13 cellular contexts compared by ENCODE assay signal in the genomic region with DNA sequence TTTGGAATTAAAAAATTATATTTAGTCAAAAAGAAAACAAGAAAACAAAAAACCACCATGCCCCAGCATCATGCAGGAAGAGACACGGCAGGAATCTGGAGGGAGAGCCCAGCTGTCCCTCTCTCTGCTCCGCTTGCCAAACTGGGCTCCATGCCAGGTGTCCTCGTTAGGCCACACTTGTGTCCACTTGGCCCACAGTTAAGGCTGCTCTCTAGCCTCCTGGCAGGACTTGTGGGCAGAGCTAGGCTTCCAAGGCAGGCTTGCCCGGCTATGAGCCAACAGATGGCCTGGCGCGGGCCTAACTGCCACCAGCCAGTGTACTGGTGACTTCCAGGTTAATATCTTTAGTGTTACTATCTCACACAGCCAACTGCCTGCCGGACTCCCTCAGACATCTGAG. TPM values are rescaled to one million over a fixed set of nuclear protein-coding genes. Genes with fewer than 3 reads are reported as not detected.
DNase-seq lines count a peak whose midpoint lies in the region; ATAC-seq and TF ChIP-seq lines count a peak whose summit lies in the region.
"Had no signal": no experiment of that assay in that cellular context is flagged by ENCODE, and none has a peak within 500 bp of the region (broad histone marks: within the 10 kb centered on the region; RNA-seq: fewer than 3 reads in every experiment).

No MANE protein-coding gene starts in this region.

- 21% methylated on average over 7 of the region's 7 CpGs for WGBS in liver
- WGBS in upper lobe of left lung, 2 donors = 34 to 38% methylated on average over 7 of the region's 7 CpGs

- peaks cover 0 to 2% (median 0%) of the 10 kb centered on the region in 4 donors for H3K36me3 ChIP-seq in liver (ENCODE audit: control insufficient read depth in 4 of 4, insufficient read depth in 3 of 4, low read depth in 1 of 4, low read length in 3 of 4)
- no peaks in the 10 kb centered on the region for H3K36me3 ChIP-seq in upper lobe of left lung
- H3K36me3 ChIP-seq: ascending aorta had no signal

- H3K9ac ChIP-seq in liver (ENCODE audit: low read depth in 1 of 2, low read length in 2 of 2) = no peak overlapping the region

- peak; percentile 10 to 63 for ATAC-seq in upper lobe of left lung (ENCODE audit: low FRiP score in 2 of 2)
- no peak for ATAC-seq in HG03469 (IDR thresholded peaks at IDR 0.05; ENCODE audit: unreplicated experiment)

- no peak for TF ChIP-seq POLR2A in upper lobe of left lung (IDR thresholded peaks at IDR 0.05)

- H3K27me3 Mint-ChIP-seq in brain = peaks cover 3% of the 10 kb centered on the region

- H3K9me3 ChIP-seq in liver (ENCODE audit: control insufficient read depth in 4 of 4, low read length in 3 of 4) (no peaks in the 10 kb centered on the region), upper lobe of left lung (no peaks in the 10 kb centered on the region)
- H3K9me3 ChIP-seq: ascending aorta had no signal

- no peak for TF ChIP-seq EP300 in upper lobe of left lung (IDR thresholded peaks at IDR 0.05)

- DNase-seq in NCI-H748 (lab: John Stamatoyannopoulos, UW; ENCODE audit: unreplicated experiment) (peak; percentile 23), NCI-H748 treated with DMSO at 0.1 percent for 48 hours (lab: John Stamatoyannopoulos, UW) (no peak), upper lobe of left lung (peak; percentile 53 to 89), UCSD-AML1 (lab: John Stamatoyannopoulos, UW; ENCODE audit: unreplicated experiment) (no peak), RKO (ENCODE audit: low spot score) (no peak)
- DNase-seq: foreskin melanocyte; stimulated activated CD4-positive, alpha-beta T cell treated with anti-CD3 and anti-CD28 coated beads, Interleukin-4, amount 100 ng/mL, for 4 hours had no signal

- TF ChIP-seq CTCF in brain (conservative IDR thresholded peaks at IDR 0.05) (no peak), liver (IDR thresholded peaks at IDR 0.05; ENCODE audit: low read depth, low read length, missing input control) (no peak), upper lobe of left lung (IDR thresholded peaks at IDR 0.05) (no peak)

- H3K4me3 ChIP-seq in liver (ENCODE audit: low read depth in 1 of 3, low read length in 3 of 3) = no peak overlapping the region
- no peak overlapping the region for H3K4me3 ChIP-seq in upper lobe of left lung
- H3K4me3 ChIP-seq: ascending aorta had no signal

- H3K4me1 ChIP-seq in liver (ENCODE audit: control insufficient read depth in 4 of 4, insufficient read depth in 4 of 4, low read length in 3 of 4) = peaks cover 8 to 44% (median 30%) of the 10 kb centered on the region in 4 donors
- H3K4me1 ChIP-seq in upper lobe of left lung = peaks cover 35 to 99% (median 73%) of the 10 kb centered on the region in 4 donors

- H3K36me3 Mint-ChIP-seq in brain = peaks cover 6% of the 10 kb centered on the region

- H3K27ac ChIP-seq in liver (ENCODE audit: low read depth in 1 of 2, low read length in 2 of 2) (no peak overlapping the region), upper lobe of left lung (peak overlapping the region in 2 of 4 donors; percentile 37 to 42)
- H3K27ac ChIP-seq: ascending aorta had no signal

- peak overlapping the region in 1 of 5 experiments; percentile 30 for H3K4me3 Mint-ChIP-seq in brain

- H3K27ac Mint-ChIP-seq in brain = peak overlapping the region in 4 of 5 experiments; percentile 16 to 80 (median 44)

- H3K9me3 Mint-ChIP-seq in brain = no peaks in the 10 kb centered on the region

- H3K27me3 ChIP-seq in liver (ENCODE audit: control insufficient read depth in 4 of 4, insufficient read depth in 4 of 4, low read length in 3 of 4) = no peaks in the 10 kb centered on the region
- no peaks in the 10 kb centered on the region for H3K27me3 ChIP-seq in upper lobe of left lung
- H3K27me3 ChIP-seq: ascending aorta had no signal

- TF ChIP-seq RAD21 in liver (IDR thresholded peaks at IDR 0.05) = peak; percentile 51 to 66

- H3K4me1 Mint-ChIP-seq in brain = peaks cover 33% of the 10 kb centered on the region

TF ChIP-seq in liver, 16 proteins besides CTCF, POLR2A, EP300 and RAD21:
- TF ChIP-seq SP1 (IDR thresholded peaks at IDR 0.05) (peak; percentile 87), RXRA (IDR thresholded peaks at IDR 0.05) (peak; percentile 88 to 93), GABPA (IDR thresholded peaks at IDR 0.05 in 1 of 2, conservative IDR thresholded peaks at IDR 0.05 in 1 of 2) (peak in 1 of 2 donors; percentile 63), FOXA2 (IDR thresholded peaks at IDR 0.05) (peak; percentile 37), EGR1 (IDR thresholded peaks at IDR 0.05; ENCODE audit: low read depth in 2 of 2) (no peak), JUND (IDR thresholded peaks at IDR 0.05) (peak in 1 of 2 donors; percentile 59), HNF4G (IDR thresholded peaks at IDR 0.05) (no peak), TAF1 (conservative IDR thresholded peaks at IDR 0.05) (no peak), FOXA1 (IDR thresholded peaks at IDR 0.05) (peak; percentile 51), HNF4A (conservative IDR thresholded peaks at IDR 0.05) (peak; percentile 65 to 84), YY1 (IDR thresholded peaks at IDR 0.05) (peak; percentile 66), NR2F2 (IDR thresholded peaks at IDR 0.05) (peak; percentile 55)
- TF ChIP-seq, protein P1, sequence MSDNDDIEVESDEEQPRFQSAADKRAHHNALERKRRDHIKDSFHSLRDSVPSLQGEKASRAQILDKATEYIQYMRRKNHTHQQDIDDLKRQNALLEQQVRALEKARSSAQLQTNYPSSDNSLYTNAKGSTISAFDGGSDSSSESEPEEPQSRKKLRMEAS (IDR thresholded peaks at IDR 0.05) = no peak
- TF ChIP-seq, protein P2, sequence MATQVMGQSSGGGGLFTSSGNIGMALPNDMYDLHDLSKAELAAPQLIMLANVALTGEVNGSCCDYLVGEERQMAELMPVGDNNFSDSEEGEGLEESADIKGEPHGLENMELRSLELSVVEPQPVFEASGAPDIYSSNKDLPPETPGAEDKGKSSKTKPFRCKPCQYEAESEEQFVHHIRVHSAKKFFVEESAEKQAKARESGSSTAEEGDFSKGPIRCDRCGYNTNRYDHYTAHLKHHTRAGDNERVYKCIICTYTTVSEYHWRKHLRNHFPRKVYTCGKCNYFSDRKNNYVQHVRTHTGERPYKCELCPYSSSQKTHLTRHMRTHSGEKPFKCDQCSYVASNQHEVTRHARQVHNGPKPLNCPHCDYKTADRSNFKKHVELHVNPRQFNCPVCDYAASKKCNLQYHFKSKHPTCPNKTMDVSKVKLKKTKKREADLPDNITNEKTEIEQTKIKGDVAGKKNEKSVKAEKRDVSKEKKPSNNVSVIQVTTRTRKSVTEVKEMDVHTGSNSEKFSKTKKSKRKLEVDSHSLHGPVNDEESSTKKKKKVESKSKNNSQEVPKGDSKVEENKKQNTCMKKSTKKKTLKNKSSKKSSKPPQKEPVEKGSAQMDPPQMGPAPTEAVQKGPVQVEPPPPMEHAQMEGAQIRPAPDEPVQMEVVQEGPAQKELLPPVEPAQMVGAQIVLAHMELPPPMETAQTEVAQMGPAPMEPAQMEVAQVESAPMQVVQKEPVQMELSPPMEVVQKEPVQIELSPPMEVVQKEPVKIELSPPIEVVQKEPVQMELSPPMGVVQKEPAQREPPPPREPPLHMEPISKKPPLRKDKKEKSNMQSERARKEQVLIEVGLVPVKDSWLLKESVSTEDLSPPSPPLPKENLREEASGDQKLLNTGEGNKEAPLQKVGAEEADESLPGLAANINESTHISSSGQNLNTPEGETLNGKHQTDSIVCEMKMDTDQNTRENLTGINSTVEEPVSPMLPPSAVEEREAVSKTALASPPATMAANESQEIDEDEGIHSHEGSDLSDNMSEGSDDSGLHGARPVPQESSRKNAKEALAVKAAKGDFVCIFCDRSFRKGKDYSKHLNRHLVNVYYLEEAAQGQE (IDR thresholded peaks at IDR 0.05) = peak; percentile 50

RNA-seq across cellular contexts. Expression of a gene that starts 10.6 kb away (rescaled TPM):
- polyA plus RNA-seq in brain (ENCODE audit: insufficient read depth, low read depth, low replicate concordance) (208 TPM), liver (10 to 100 TPM; 47.6 to 59.9 TPM)
- total RNA-seq in liver (10 to 100 TPM; 73.2 to 80.2 TPM), upper lobe of left lung (100 to 1,000 TPM in 4 of 6 donors, 10 to 100 TPM in 2; 69.1 to 221 (median 147) TPM)

RNA-seq across cellular contexts. Expression of a gene that starts 13.0 kb away (rescaled TPM):
- 0.49 TPM for polyA plus RNA-seq in brain (ENCODE audit: insufficient read depth, low read depth, low replicate concordance)
- not detected for total RNA-seq in liver
- polyA plus RNA-seq in liver = under 1 TPM; 0.18 to 0.50 TPM
- total RNA-seq in upper lobe of left lung = 1 to 10 TPM in 3 of 6 donors, not detected in 3; 3.5 to 7.6 (median 3.8) TPM
- total RNA-seq: A673, ascending aorta, urinary bladder had no signal
- polyA plus RNA-seq: urinary bladder had no signal

RNA-seq across cellular contexts. Expression of a gene that starts 39.4 kb away (rescaled TPM):
- 47.9 TPM for polyA plus RNA-seq in brain (ENCODE audit: insufficient read depth, low read depth, low replicate concordance)
- total RNA-seq in liver = 1 to 10 TPM in 1 of 2 donors, under 1 TPM in 1; 0.51 to 6.7 TPM
- 1 to 10 TPM; 1.8 to 2.7 TPM for polyA plus RNA-seq in liver
- total RNA-seq in upper lobe of left lung = 1 to 10 TPM in 5 of 6 donors, under 1 TPM in 1; 0.78 to 5.0 (median 1.6) TPM

RNA-seq across cellular contexts. Expression of a gene that starts 54.0 kb away (rescaled TPM):
- polyA plus RNA-seq in brain (ENCODE audit: insufficient read depth, low read depth, low replicate concordance) (10.6 TPM), liver (1 to 10 TPM in 1 of 2 donors, under 1 TPM in 1; 0.53 to 1.6 TPM)
- total RNA-seq in liver (1 to 10 TPM in 1 of 2 donors, under 1 TPM in 1; 0.33 to 1.6 TPM), upper lobe of left lung (10 to 100 TPM; 14.7 to 49.2 (median 21.4) TPM)

RNA-seq across cellular contexts. Expression of a gene that starts 58.3 kb away (rescaled TPM):
- polyA plus RNA-seq in brain (ENCODE audit: insufficient read depth, low read depth, low replicate concordance) (64.2 TPM), liver (10 to 100 TPM in 1 of 2 donors, 1 to 10 TPM in 1; 7.6 to 13.8 TPM)
- total RNA-seq in liver (10 to 100 TPM; 16.8 to 25.2 TPM), upper lobe of left lung (100 to 1,000 TPM in 4 of 6 donors, 10 to 100 TPM in 2; 76.9 to 183 (median 113) TPM)

Comparison
In these comparisons a context has a peak if more than half of its experiments do, and no peak if none do; other contexts are left out.
1. DNase-seq: peak in NCI-H748 (single experiment) and upper lobe of left lung (2 of 2); none in NCI-H748 treated with DMSO at 0.1 percent for 48 hours (single experiment), UCSD-AML1 (single experiment) and RKO (single experiment).